ENCODE assay signal across 8 cellular contexts in genomic region chr16:4682616-4683254, GRCh38. TPM values are rescaled to one million over a fixed set of nuclear protein-coding genes. Genes with fewer than 3 reads are reported as not detected.
DNase-seq lines count a peak whose midpoint lies in the region; ATAC-seq, FAIRE-seq and TF ChIP-seq lines count a peak whose summit lies in the region.

No MANE protein-coding gene starts in this region.

- DNase-seq in stimulated activated naive CD4-positive, alpha-beta T cell (lab: John Stamatoyannopoulos, UW): peak in 5 of 6 experiments; percentile 15 to 29 (median 21)
- DNase-seq in stimulated activated naive CD4-positive, alpha-beta T cell treated with Interleukin-2 at 50 U/mL for 16 hours (lab: John Stamatoyannopoulos, UW): no peak
- DNase-seq in activated CD8-positive, alpha-beta memory T cell treated with anti-CD3 and anti-CD28 coated beads, Interleukin-2, amount 10 ng/mL, durations not matched to agents 7 days and 5 days: no peak
- DNase-seq in head of caudate nucleus (peak; percentile 54 to 86 (median 74)), activated gamma-delta T cell treated with Interleukin-2 at 50 U/mL for 16 hours (no peak), D721Med (ENCODE audit: insufficient read length, low spot score) (no peak), NCI-H524 (lab: John Stamatoyannopoulos, UW) (no peak)
- peak; percentile 32 to 41 for DNase-seq in stimulated activated CD4-positive, alpha-beta T cell treated with anti-CD3 and anti-CD28 coated beads, Interleukin-2, amount 100 ng/mL, for 48 hours

- peaks cover 9% of the 10 kb centered on the region for H3K36me3 Mint-ChIP-seq in activated CD8-positive, alpha-beta memory T cell treated with anti-CD3 and anti-CD28 coated beads, Interleukin-2, amount 10 ng/mL, durations not matched to agents 7 days and 5 days

- H3K4me1 Mint-ChIP-seq in activated CD8-positive, alpha-beta memory T cell treated with anti-CD3 and anti-CD28 coated beads, Interleukin-2, amount 10 ng/mL, durations not matched to agents 7 days and 5 days: peaks cover 8% of the 10 kb centered on the region

- H3K9me3 Mint-ChIP-seq in activated CD8-positive, alpha-beta memory T cell treated with anti-CD3 and anti-CD28 coated beads, Interleukin-2, amount 10 ng/mL, durations not matched to agents 7 days and 5 days (ENCODE audit: low read depth): no peaks in the 10 kb centered on the region

- no peak for TF ChIP-seq CTCF in D721Med (IDR thresholded peaks at IDR 0.05; ENCODE audit: insufficient read depth, missing control alignments)

- CTCF ChIA-PET in activated CD8-positive, alpha-beta memory T cell treated with anti-CD3 and anti-CD28 coated beads, Interleukin-2, amount 10 ng/mL, durations not matched to agents 7 days and 5 days (lab: Charles Lee): interaction anchor here (0.9 to 1.4 kb wide), 4 partner anchors 15 to 64 kb away, joined by 3 to 7 read pairs (median 4); no protein-coding TSS in a partner anchor

- FAIRE-seq in D721Med (lab: Jason Lieb, UNC): no peak

- no peak overlapping the region for H3K4me3 Mint-ChIP-seq in activated CD8-positive, alpha-beta memory T cell treated with anti-CD3 and anti-CD28 coated beads, Interleukin-2, amount 10 ng/mL, durations not matched to agents 7 days and 5 days

- peak; percentile 53 for ATAC-seq in activated CD8-positive, alpha-beta memory T cell treated with anti-CD3 and anti-CD28 coated beads, Interleukin-2, amount 10 ng/mL, durations not matched to agents 7 days and 5 days

- no peaks in the 10 kb centered on the region for H3K27me3 Mint-ChIP-seq in activated CD8-positive, alpha-beta memory T cell treated with anti-CD3 and anti-CD28 coated beads, Interleukin-2, amount 10 ng/mL, durations not matched to agents 7 days and 5 days

- no peak overlapping the region for H3K27ac Mint-ChIP-seq in activated CD8-positive, alpha-beta memory T cell treated with anti-CD3 and anti-CD28 coated beads, Interleukin-2, amount 10 ng/mL, durations not matched to agents 7 days and 5 days

- intact Hi-C loops in head of caudate nucleus (cut with DNase I): loop anchor here (5.0 kb wide), 1 partner anchor 60 kb away; the partner anchor contains the start of gene MGRN1

RNA-seq across cellular contexts. Expression of gene NUDT16L1, which starts 10.6 kb away (rescaled TPM):
- 10 to 100 TPM; 31.6 to 35.6 TPM for total RNA-seq in activated CD8-positive, alpha-beta memory T cell treated with anti-CD3 and anti-CD28 coated beads, Interleukin-2, amount 10 ng/mL, durations not matched to agents 7 days and 5 days

RNA-seq across cellular contexts. Expression of gene ANKS3, which starts 51.3 kb away (rescaled TPM):
- 10 to 100 TPM; 16.2 to 17.1 TPM for total RNA-seq in activated CD8-positive, alpha-beta memory T cell treated with anti-CD3 and anti-CD28 coated beads, Interleukin-2, amount 10 ng/mL, durations not matched to agents 7 days and 5 days

RNA-seq across cellular contexts. Expression of gene DNAAF8, which starts 51.6 kb away (rescaled TPM):
- total RNA-seq in activated CD8-positive, alpha-beta memory T cell treated with anti-CD3 and anti-CD28 coated beads, Interleukin-2, amount 10 ng/mL, durations not matched to agents 7 days and 5 days: under 1 TPM in 1 of 2 experiments, not detected in 1; 0.30 TPM

RNA-seq across cellular contexts. Expression of gene MGRN1, which starts 58.1 kb away (rescaled TPM):
- total RNA-seq in activated CD8-positive, alpha-beta memory T cell treated with anti-CD3 and anti-CD28 coated beads, Interleukin-2, amount 10 ng/mL, durations not matched to agents 7 days and 5 days: 10 to 100 TPM; 76.9 to 92.1 TPM

Comparison
In these comparisons a context has a peak if more than half of its experiments do, and no peak if none do; other contexts are left out.
1. DNase-seq: peak in stimulated activated naive CD4-positive, alpha-beta T cell (5 of 6), head of caudate nucleus (42 of 42) and stimulated activated CD4-positive, alpha-beta T cell treated with anti-CD3 and anti-CD28 coated beads, Interleukin-2, amount 100 ng/mL, for 48 hours (2 of 2); none in stimulated activated naive CD4-positive, alpha-beta T cell treated with Interleukin-2 at 50 U/mL for 16 hours (single experiment), activated CD8-positive, alpha-beta memory T cell treated with anti-CD3 and anti-CD28 coated beads, Interleukin-2, amount 10 ng/mL, durations not matched to agents 7 days and 5 days (single experiment), activated gamma-delta T cell treated with Interleukin-2 at 50 U/mL for 16 hours (single experiment), D721Med (single experiment) and NCI-H524 (0 of 2).